Comparison of ENCODE assay signal across 13 cellular contexts in the genomic region with DNA sequence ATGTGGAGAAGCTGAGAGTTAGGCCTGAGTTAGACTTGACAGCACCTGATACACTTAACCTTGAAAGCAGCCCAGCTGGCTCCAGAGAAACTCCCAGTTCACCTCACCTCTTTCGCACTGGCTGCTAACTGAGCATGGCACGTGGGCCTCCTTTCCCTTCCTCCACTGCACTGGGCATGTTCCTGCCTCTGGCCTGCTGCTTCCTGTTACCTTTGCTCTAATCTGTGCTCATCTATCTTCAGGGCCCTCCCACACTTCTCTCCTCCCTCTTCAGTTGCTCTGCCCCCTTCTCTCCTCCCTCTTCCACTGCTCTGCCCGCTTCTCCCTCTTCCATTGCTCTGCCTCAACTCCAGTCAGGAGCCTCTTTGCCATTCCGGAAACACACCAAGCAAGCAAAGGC. TPM values are rescaled to one million over a fixed set of nuclear protein-coding genes. Genes with fewer than 3 reads are reported as not detected.
DNase-seq lines count a peak whose midpoint lies in the region; ATAC-seq and TF ChIP-seq lines count a peak whose summit lies in the region.
"Had no signal": no experiment of that assay in that cellular context is flagged by ENCODE, and none has a peak within 500 bp of the region (broad histone marks: within the 10 kb centered on the region; RNA-seq: fewer than 3 reads in every experiment).

No MANE protein-coding gene starts in this region.

- 73% methylated on average over 4 of the region's 4 CpGs for WGBS in hepatocyte (ENCODE audit: low lambda C conversion rate, missing lambda C conversion rate)

- peaks cover 71% of the 10 kb centered on the region for H3K36me3 Mint-ChIP-seq in activated CD4-positive, alpha-beta T cell treated with anti-CD3 and anti-CD28 coated beads, Interleukin-2, amount 10 ng/mL, durations not matched to agents 7 days and 5 days (ENCODE audit: low read depth)

- CTCF ChIA-PET in activated CD4-positive, alpha-beta T cell treated with anti-CD3 and anti-CD28 coated beads, Interleukin-2, amount 10 ng/mL, durations not matched to agents 7 days and 5 days (lab: Charles Lee): interaction anchor here (0.7 to 1.8 kb wide), 2 partner anchors 42 to 125 kb away, joined by 3 to 6 read pairs; no protein-coding TSS in a partner anchor

- H3K4me1 Mint-ChIP-seq in activated CD4-positive, alpha-beta T cell treated with anti-CD3 and anti-CD28 coated beads, Interleukin-2, amount 10 ng/mL, durations not matched to agents 7 days and 5 days: peaks cover 6% of the 10 kb centered on the region

- no peaks in the 10 kb centered on the region for H3K9me2 ChIP-seq in hepatocyte (replicated peaks; ENCODE audit: insufficient read depth)

- H3K27me3 Mint-ChIP-seq in activated CD4-positive, alpha-beta T cell treated with anti-CD3 and anti-CD28 coated beads, Interleukin-2, amount 10 ng/mL, durations not matched to agents 7 days and 5 days: no peaks in the 10 kb centered on the region
- H3K27me3 Mint-ChIP-seq: stimulated activated naive B cell treated with anti-CD40 and anti-IgM and Interleukin-4, amounts not matched to agents 10 μg/mL and 1 μg/mL and 100 μg/mL, for 72 hours had no signal

- no peak overlapping the region for H3K4me2 ChIP-seq in hepatocyte

- H3K4me3 Mint-ChIP-seq in activated CD4-positive, alpha-beta T cell treated with anti-CD3 and anti-CD28 coated beads, Interleukin-2, amount 10 ng/mL, durations not matched to agents 7 days and 5 days: no peak overlapping the region

- no peak overlapping the region for H2AFZ ChIP-seq in hepatocyte

- no peak for DNase-seq in activated CD4-positive, alpha-beta T cell treated with anti-CD3 and anti-CD28 coated beads, Interleukin-2, amount 10 ng/mL, durations not matched to agents 7 days and 5 days
- DNase-seq in activated CD4-positive, alpha-beta T cell treated with anti-CD3 and anti-CD28 coated beads, Interleukin-2, amount 50 U/mL, for 48 hours: no peak
- DNase-seq in RWPE2 (ENCODE audit: low spot score) (no peak), hepatocyte (ENCODE audit: low spot score) (peak; percentile 46), hepatic stellate cell (ENCODE audit: low spot score) (no peak), NCI-H146 treated with DMSO at 0.1 percent for 48 hours (lab: John Stamatoyannopoulos, UW; ENCODE audit: unreplicated experiment) (no peak), NCI-H2081 (lab: John Stamatoyannopoulos, UW) (no peak)
- DNase-seq: mammary epithelial cell; NCI-H1436 treated with DMSO at 0.1 percent for 48 hours; stimulated activated CD4-positive, alpha-beta T cell treated with anti-CD3 and anti-CD28 coated beads, Interleukin-12 subunit alpha, Interleukin-12 subunit beta, amount 100 ng/mL, for 4 hours; stimulated activated naive B cell treated with anti-CD40 and anti-IgM and Interleukin-4, amounts not matched to agents 10 μg/mL and 1 μg/mL and 100 μg/mL, for 72 hours; SW 1271 had no signal

- no peaks in the 10 kb centered on the region for H3K27me3 ChIP-seq in RWPE2 (ENCODE audit: insufficient read depth, poor library complexity, severe bottlenecking)
- H3K27me3 ChIP-seq in hepatocyte: no peaks in the 10 kb centered on the region
- H3K27me3 ChIP-seq in skeletal muscle tissue (ENCODE audit: control insufficient read depth in 3 of 3, insufficient read depth in 3 of 3, low read length in 3 of 3): no peaks in the 10 kb centered on the region

- POLR2A ChIA-PET in activated CD4-positive, alpha-beta T cell treated with anti-CD3 and anti-CD28 coated beads, Interleukin-2, amount 10 ng/mL, durations not matched to agents 7 days and 5 days (lab: Charles Lee): no interaction called here

- no peaks in the 10 kb centered on the region for H3K79me2 ChIP-seq in hepatocyte

- H3K36me3 ChIP-seq in RWPE2 (ENCODE audit: low read depth) (peaks cover 91% of the 10 kb centered on the region), hepatocyte (replicated peaks; ENCODE audit: insufficient read depth, low read depth) (no peaks in the 10 kb centered on the region), skeletal muscle tissue (ENCODE audit: control insufficient read depth in 3 of 3, insufficient read depth in 3 of 3, low read length in 3 of 3) (peaks cover 34 to 48% (median 47%) of the 10 kb centered on the region in 3 donors)

- H4K20me1 ChIP-seq in hepatocyte (ENCODE audit: insufficient read depth, poor library complexity, severe bottlenecking): no peaks in the 10 kb centered on the region

- no peaks in the 10 kb centered on the region for H3K9me3 Mint-ChIP-seq in activated CD4-positive, alpha-beta T cell treated with anti-CD3 and anti-CD28 coated beads, Interleukin-2, amount 10 ng/mL, durations not matched to agents 7 days and 5 days

- H3K9ac ChIP-seq in skeletal muscle tissue (ENCODE audit: low read depth in 1 of 3, low read length in 3 of 3): peak overlapping the region in 2 of 3 donors; percentile 19 to 47

- TF ChIP-seq CTCF in RWPE2 (IDR thresholded peaks at IDR 0.05; ENCODE audit: poor library complexity, severe bottlenecking) (no peak), hepatocyte (IDR thresholded peaks at IDR 0.05; ENCODE audit: poor library complexity) (no peak)

- ATAC-seq in RWPE2 (ENCODE audit: low read depth): peak; percentile 51

- H3K4me3 ChIP-seq in RWPE2 (ENCODE audit: severe bottlenecking) (no peak overlapping the region), hepatocyte (no peak overlapping the region), skeletal muscle tissue (ENCODE audit: low read length in 3 of 3) (no peak overlapping the region)

- no peaks in the 10 kb centered on the region for H3K9me3 ChIP-seq in RWPE2 (ENCODE audit: severe bottlenecking)
- no peaks in the 10 kb centered on the region for H3K9me3 ChIP-seq in hepatocyte (ENCODE audit: low read depth)
- H3K9me3 ChIP-seq in skeletal muscle tissue (ENCODE audit: control insufficient read depth in 3 of 3, low read length in 3 of 3): peaks cover 0 to 2% (median 0%) of the 10 kb centered on the region in 3 donors

- H3K27ac Mint-ChIP-seq in activated CD4-positive, alpha-beta T cell treated with anti-CD3 and anti-CD28 coated beads, Interleukin-2, amount 10 ng/mL, durations not matched to agents 7 days and 5 days: peak overlapping the region; percentile 82
- H3K27ac Mint-ChIP-seq: stimulated activated naive B cell treated with anti-CD40 and anti-IgM and Interleukin-4, amounts not matched to agents 10 μg/mL and 1 μg/mL and 100 μg/mL, for 72 hours had no signal

- H3K27ac ChIP-seq in RWPE2 (ENCODE audit: poor library complexity, severe bottlenecking): peak overlapping the region; percentile 1
- H3K27ac ChIP-seq in hepatocyte: no peak overlapping the region
- H3K27ac ChIP-seq in skeletal muscle tissue (ENCODE audit: low read depth, low read length): peak overlapping the region; percentile 59

- H3K4me1 ChIP-seq in RWPE2 (ENCODE audit: insufficient read depth, poor library complexity, severe bottlenecking) (no peaks in the 10 kb centered on the region), hepatocyte (ENCODE audit: insufficient read depth) (peaks cover 3% of the 10 kb centered on the region), skeletal muscle tissue (ENCODE audit: control insufficient read depth in 3 of 3, insufficient read depth in 3 of 3, low read length in 3 of 3) (peaks cover 46 to 57% (median 54%) of the 10 kb centered on the region in 3 donors)

RNA-seq across cellular contexts. Expression of a gene that starts 13.7 kb away (rescaled TPM):
- 100 to 1,000 TPM; 111 to 144 TPM for total RNA-seq in activated CD4-positive, alpha-beta T cell treated with anti-CD3 and anti-CD28 coated beads, Interleukin-2, amount 10 ng/mL, durations not matched to agents 7 days and 5 days
- total RNA-seq in hepatocyte: 57.7 and 64.0 TPM in 2 replicates
- polyA plus RNA-seq in hepatocyte: 112 and 114 TPM in 2 replicates
- total RNA-seq in skeletal muscle tissue: 36.5 TPM

RNA-seq across cellular contexts. Expression of a gene that starts 26.9 kb away (rescaled TPM):
- total RNA-seq in activated CD4-positive, alpha-beta T cell treated with anti-CD3 and anti-CD28 coated beads, Interleukin-2, amount 10 ng/mL, durations not matched to agents 7 days and 5 days: 10 to 100 TPM; 27.9 to 31.3 TPM
- total RNA-seq in hepatocyte (24.5 and 29.5 TPM in 2 replicates), skeletal muscle tissue (5.7 TPM)
- polyA plus RNA-seq in hepatocyte: 39.1 and 46.2 TPM in 2 replicates
